ENCODE assay signal across 1 cellular context in genomic region chr1:97920832-97921571, GRCh38.
TF ChIP-seq lines count a peak whose summit lies in the region.

Gene DPYD (minus strand): TSS chr1:97921034. CDS start chr1:97920922, 112 bp downstream.

TF ChIP-seq in HepG2, 621 proteins besides CTCF, POLR2A, EP300 and RAD21 (continued from another document and continues in another):
- TF ChIP-seq, protein P1, sequence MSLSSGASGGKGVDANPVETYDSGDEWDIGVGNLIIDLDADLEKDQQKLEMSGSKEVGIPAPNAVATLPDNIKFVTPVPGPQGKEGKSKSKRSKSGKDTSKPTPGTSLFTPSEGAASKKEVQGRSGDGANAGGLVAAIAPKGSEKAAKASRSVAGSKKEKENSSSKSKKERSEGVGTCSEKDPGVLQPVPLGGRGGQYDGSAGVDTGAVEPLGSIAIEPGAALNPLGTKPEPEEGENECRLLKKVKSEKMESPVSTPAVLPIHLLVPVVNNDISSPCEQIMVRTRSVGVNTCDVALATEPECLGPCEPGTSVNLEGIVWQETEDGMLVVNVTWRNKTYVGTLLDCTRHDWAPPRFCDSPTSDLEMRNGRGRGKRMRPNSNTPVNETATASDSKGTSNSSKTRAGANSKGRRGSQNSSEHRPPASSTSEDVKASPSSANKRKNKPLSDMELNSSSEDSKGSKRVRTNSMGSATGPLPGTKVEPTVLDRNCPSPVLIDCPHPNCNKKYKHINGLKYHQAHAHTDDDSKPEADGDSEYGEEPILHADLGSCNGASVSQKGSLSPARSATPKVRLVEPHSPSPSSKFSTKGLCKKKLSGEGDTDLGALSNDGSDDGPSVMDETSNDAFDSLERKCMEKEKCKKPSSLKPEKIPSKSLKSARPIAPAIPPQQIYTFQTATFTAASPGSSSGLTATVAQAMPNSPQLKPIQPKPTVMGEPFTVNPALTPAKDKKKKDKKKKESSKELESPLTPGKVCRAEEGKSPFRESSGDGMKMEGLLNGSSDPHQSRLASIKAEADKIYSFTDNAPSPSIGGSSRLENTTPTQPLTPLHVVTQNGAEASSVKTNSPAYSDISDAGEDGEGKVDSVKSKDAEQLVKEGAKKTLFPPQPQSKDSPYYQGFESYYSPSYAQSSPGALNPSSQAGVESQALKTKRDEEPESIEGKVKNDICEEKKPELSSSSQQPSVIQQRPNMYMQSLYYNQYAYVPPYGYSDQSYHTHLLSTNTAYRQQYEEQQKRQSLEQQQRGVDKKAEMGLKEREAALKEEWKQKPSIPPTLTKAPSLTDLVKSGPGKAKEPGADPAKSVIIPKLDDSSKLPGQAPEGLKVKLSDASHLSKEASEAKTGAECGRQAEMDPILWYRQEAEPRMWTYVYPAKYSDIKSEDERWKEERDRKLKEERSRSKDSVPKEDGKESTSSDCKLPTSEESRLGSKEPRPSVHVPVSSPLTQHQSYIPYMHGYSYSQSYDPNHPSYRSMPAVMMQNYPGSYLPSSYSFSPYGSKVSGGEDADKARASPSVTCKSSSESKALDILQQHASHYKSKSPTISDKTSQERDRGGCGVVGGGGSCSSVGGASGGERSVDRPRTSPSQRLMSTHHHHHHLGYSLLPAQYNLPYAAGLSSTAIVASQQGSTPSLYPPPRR (CRISPR knock-in tag; IDR thresholded peaks at IDR 0.05; ENCODE audit: borderline replicate concordance), result no peak
- TF ChIP-seq ZNF678 (CRISPR knock-in tag; IDR thresholded peaks at IDR 0.05), result no peak
- TF ChIP-seq, protein P2, sequence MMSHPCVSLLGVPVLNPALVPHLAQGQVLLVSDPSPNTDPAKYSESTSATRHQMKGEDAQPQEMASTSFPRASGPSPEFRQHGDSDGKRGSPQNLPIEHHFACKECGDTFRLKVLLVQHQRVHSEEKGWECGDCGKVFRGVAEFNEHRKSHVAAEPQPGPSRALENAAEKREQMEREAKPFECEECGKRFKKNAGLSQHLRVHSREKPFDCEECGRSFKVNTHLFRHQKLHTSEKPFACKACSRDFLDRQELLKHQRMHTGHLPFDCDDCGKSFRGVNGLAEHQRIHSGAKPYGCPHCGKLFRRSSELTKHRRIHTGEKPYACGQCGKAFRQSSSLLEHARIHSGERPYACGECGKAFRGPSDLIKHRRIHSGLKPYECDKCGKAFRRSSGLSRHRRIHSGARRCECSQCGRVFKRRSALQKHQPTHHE (CRISPR knock-in tag; IDR thresholded peaks at IDR 0.05; ENCODE audit: borderline replicate concordance), result no peak
- TF ChIP-seq ZNF768 (CRISPR knock-in tag; IDR thresholded peaks at IDR 0.05), result 0 out of 2 replicates have a peak, but pooled peaks have one; percentile 11
- no peak for TF ChIP-seq ZNF512B (CRISPR knock-in tag; IDR thresholded peaks at IDR 0.05; ENCODE audit: borderline replicate concordance)
- no peak; the same call in 1 of the 2 replicates for TF ChIP-seq HOXA3 (CRISPR knock-in tag; IDR thresholded peaks at IDR 0.05)
- TF ChIP-seq KMT2A (CRISPR knock-in tag; IDR thresholded peaks at IDR 0.05), result peak; percentile 49
- TF ChIP-seq SALL1 (CRISPR knock-in tag; IDR thresholded peaks at IDR 0.05), result peak; percentile 57; the same call in 1 of the 2 replicates
- TF ChIP-seq, protein P3, sequence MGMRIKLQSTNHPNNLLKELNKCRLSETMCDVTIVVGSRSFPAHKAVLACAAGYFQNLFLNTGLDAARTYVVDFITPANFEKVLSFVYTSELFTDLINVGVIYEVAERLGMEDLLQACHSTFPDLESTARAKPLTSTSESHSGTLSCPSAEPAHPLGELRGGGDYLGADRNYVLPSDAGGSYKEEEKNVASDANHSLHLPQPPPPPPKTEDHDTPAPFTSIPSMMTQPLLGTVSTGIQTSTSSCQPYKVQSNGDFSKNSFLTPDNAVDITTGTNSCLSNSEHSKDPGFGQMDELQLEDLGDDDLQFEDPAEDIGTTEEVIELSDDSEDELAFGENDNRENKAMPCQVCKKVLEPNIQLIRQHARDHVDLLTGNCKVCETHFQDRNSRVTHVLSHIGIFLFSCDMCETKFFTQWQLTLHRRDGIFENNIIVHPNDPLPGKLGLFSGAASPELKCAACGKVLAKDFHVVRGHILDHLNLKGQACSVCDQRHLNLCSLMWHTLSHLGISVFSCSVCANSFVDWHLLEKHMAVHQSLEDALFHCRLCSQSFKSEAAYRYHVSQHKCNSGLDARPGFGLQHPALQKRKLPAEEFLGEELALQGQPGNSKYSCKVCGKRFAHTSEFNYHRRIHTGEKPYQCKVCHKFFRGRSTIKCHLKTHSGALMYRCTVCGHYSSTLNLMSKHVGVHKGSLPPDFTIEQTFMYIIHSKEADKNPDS (CRISPR knock-in tag; IDR thresholded peaks at IDR 0.05), result no peak
- no peak for TF ChIP-seq MAFF (IDR thresholded peaks at IDR 0.05; ENCODE audit: low read depth, low read length)
- TF ChIP-seq CBX2 (IDR thresholded peaks at IDR 0.05; ENCODE audit: low read depth, low read length), result no peak
- TF ChIP-seq CBX2 (CRISPR knock-in tag; IDR thresholded peaks at IDR 0.05; ENCODE audit: low read depth), result no peak
- TF ChIP-seq SRSF1 (optimal IDR thresholded peaks at IDR 0.05; ENCODE audit: low read depth, low read length), result peak; percentile 38
- TF ChIP-seq ZNF883 (CRISPR knock-in tag; IDR thresholded peaks at IDR 0.05; ENCODE audit: not compliant biosample characterization), result no peak
- no peak for TF ChIP-seq SNRNP70 (IDR thresholded peaks at IDR 0.05; ENCODE audit: low read depth, low read length)
- TF ChIP-seq, protein P4, sequence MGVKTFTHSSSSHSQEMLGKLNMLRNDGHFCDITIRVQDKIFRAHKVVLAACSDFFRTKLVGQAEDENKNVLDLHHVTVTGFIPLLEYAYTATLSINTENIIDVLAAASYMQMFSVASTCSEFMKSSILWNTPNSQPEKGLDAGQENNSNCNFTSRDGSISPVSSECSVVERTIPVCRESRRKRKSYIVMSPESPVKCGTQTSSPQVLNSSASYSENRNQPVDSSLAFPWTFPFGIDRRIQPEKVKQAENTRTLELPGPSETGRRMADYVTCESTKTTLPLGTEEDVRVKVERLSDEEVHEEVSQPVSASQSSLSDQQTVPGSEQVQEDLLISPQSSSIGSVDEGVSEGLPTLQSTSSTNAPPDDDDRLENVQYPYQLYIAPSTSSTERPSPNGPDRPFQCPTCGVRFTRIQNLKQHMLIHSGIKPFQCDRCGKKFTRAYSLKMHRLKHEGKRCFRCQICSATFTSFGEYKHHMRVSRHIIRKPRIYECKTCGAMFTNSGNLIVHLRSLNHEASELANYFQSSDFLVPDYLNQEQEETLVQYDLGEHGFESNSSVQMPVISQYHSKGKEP (CRISPR knock-in tag; IDR thresholded peaks at IDR 0.05), result no peak
- no peak for TF ChIP-seq ZNF142 (CRISPR knock-in tag; IDR thresholded peaks at IDR 0.05)
- no peak for TF ChIP-seq HIVEP1 (CRISPR knock-in tag; IDR thresholded peaks at IDR 0.05)
- TF ChIP-seq GABPB1 (CRISPR knock-in tag; IDR thresholded peaks at IDR 0.05), result peak; percentile 48; the same call in 1 of the 2 replicates
- TF ChIP-seq PLSCR1 (CRISPR knock-in tag; IDR thresholded peaks at IDR 0.05; ENCODE audit: borderline replicate concordance), result no peak
- TF ChIP-seq, protein P5, sequence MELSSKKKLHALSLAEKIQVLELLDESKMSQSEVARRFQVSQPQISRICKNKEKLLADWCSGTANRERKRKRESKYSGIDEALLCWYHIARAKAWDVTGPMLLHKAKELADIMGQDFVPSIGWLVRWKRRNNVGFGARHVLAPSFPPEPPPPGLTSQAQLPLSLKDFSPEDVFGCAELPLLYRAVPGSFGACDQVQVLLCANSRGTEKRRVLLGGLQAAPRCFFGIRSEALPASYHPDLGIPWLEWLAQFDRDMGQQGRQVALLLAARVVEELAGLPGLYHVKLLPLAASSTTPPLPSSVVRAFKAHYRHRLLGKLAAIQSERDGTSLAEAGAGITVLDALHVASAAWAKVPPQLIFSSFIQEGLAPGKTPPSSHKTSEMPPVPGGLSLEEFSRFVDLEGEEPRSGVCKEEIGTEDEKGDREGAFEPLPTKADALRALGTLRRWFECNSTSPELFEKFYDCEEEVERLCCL (CRISPR knock-in tag; IDR thresholded peaks at IDR 0.05; ENCODE audit: borderline replicate concordance), result no peak
- no peak for TF ChIP-seq PRDM4 (CRISPR knock-in tag; IDR thresholded peaks at IDR 0.05; ENCODE audit: borderline replicate concordance)
- TF ChIP-seq ZNF350 (CRISPR knock-in tag; IDR thresholded peaks at IDR 0.05; ENCODE audit: borderline replicate concordance, low read depth), result 0 out of 2 replicates have a peak, but pooled peaks have one; percentile 17
- peak; percentile 47 for TF ChIP-seq TAF1 (CRISPR knock-in tag; IDR thresholded peaks at IDR 0.05)
- no peak for TF ChIP-seq NONO (IDR thresholded peaks at IDR 0.05)
- 0 out of 2 replicates have a peak, but pooled peaks have one; percentile 42 for TF ChIP-seq NONO (CRISPR knock-in tag; conservative IDR thresholded peaks at IDR 0.05)
- TF ChIP-seq, protein P6, sequence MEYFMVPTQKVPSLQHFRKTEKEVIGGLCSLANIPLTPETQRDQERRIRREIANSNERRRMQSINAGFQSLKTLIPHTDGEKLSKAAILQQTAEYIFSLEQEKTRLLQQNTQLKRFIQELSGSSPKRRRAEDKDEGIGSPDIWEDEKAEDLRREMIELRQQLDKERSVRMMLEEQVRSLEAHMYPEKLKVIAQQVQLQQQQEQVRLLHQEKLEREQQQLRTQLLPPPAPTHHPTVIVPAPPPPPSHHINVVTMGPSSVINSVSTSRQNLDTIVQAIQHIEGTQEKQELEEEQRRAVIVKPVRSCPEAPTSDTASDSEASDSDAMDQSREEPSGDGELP (IDR thresholded peaks at IDR 0.05; ENCODE audit: borderline replicate concordance, low read depth), result no peak
- TF ChIP-seq CEBPG (CRISPR knock-in tag; IDR thresholded peaks at IDR 0.05), result no peak
- TF ChIP-seq NR2C2 (CRISPR knock-in tag; IDR thresholded peaks at IDR 0.05; ENCODE audit: borderline replicate concordance), result no peak
